8 cellular contexts compared by ENCODE assay signal in genomic region chr10:20797290-20797689, GRCh38.
"Had no signal": no experiment of that assay in that cellular context is flagged by ENCODE, and none has a peak within 500 bp of the region (broad histone marks: within the 10 kb centered on the region; RNA-seq: fewer than 3 reads in every experiment).

No MANE protein-coding gene starts in this region.

- H3K27ac ChIP-seq: GM23248, KMS-11 had no signal

- H2AFZ ChIP-seq: GM23248 had no signal

- DNase-seq: GM23248, H9, HCEC 1CT, KBM-7 had no signal

- H3K9ac ChIP-seq: GM23248, KMS-11 had no signal

- FAIRE-seq: H1, H54, HTR-8/SVneo had no signal

- H3K4me2 ChIP-seq: KMS-11 had no signal

- H3K4me3 ChIP-seq: GM23248 had no signal
